In the genomic region with DNA sequence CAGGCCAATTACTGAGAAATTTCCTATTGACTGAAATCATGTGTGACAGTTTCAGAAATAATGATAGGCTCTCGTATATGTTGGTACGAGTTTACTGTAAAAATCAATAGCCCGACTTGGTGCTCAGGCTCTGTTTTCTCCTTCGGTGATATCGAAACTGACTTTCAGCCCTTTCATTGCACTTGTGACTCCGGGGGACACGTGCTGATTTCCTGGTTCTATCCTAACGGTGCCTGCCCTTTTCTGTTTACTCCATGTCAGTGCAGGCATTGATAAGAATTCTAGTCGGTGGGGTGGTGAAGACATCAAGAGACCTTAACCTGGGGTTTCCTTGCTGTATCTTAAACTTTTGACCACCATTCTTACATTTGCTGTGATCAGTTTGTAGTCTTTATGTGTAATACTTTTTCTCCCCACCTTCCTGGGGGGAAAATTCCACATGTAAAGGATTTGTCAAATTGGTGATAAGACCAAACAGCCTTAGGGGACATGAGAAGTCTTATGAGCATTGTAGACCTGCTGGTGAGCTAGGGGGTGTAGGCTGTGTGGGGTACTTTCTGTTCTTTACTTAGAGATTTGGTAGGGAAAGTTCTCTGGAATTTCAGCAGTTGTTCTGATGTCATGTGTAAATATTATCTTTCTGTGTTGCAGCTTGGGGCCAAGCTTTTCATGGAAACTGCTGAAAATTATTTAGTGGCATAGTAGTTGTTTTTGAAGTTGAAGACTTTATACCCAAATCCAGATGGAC, we compare ENCODE assay signal across 9 cellular contexts. TPM values are rescaled to one million over a fixed set of nuclear protein-coding genes. Genes with fewer than 3 reads are reported as not detected.
DNase-seq lines count a peak whose midpoint lies in the region; ATAC-seq and TF ChIP-seq lines count a peak whose summit lies in the region.
"Had no signal": no experiment of that assay in that cellular context is flagged by ENCODE, and none has a peak within 500 bp of the region (broad histone marks: within the 10 kb centered on the region; RNA-seq: fewer than 3 reads in every experiment).

No MANE protein-coding gene starts in this region.

- H3K4me1 ChIP-seq in adipocyte (ENCODE audit: control insufficient read depth, insufficient read depth, low read length), result peaks cover 10% of the 10 kb centered on the region
- peaks cover 0 to 44% (median 14%) of the 10 kb centered on the region in 4 donors for H3K4me1 ChIP-seq in right lobe of liver
- H3K4me1 ChIP-seq in tibial artery, result peaks cover 0 to 99% (median 44%) of the 10 kb centered on the region in 4 donors

- H3K9me3 ChIP-seq in adipocyte (ENCODE audit: control insufficient read depth, low read length) (no peaks in the 10 kb centered on the region), right lobe of liver (no peaks in the 10 kb centered on the region), tibial artery (no peaks in the 10 kb centered on the region)

- H3K27ac ChIP-seq in right lobe of liver, result peak overlapping the region; percentile 89 to 97 (median 90)
- H3K27ac ChIP-seq in tibial artery, result peak overlapping the region; percentile 73 to 78

- intact Hi-C loops in right lobe of liver (cut with DNase I) (no loop called here), tibial artery (cut with DNase I; ENCODE audit: low total_unique reads) (no loop called here)

- peaks cover 89% of the 10 kb centered on the region for H3K4me1 Mint-ChIP-seq in activated T-cell treated with anti-CD3 and anti-CD28 coated beads, Interleukin-2, amount 50 U/mL, for 24 hours (ENCODE audit: low read depth)

- peaks cover 61% of the 10 kb centered on the region for H3K36me3 Mint-ChIP-seq in activated T-cell treated with anti-CD3 and anti-CD28 coated beads, Interleukin-2, amount 50 U/mL, for 24 hours (ENCODE audit: low read depth)

- H3K27me3 Mint-ChIP-seq in activated T-cell treated with anti-CD3 and anti-CD28 coated beads, Interleukin-2, amount 50 U/mL, for 24 hours, result no peaks in the 10 kb centered on the region

- TF ChIP-seq CTCF in right lobe of liver (IDR thresholded peaks at IDR 0.05) (no peak), tibial artery (IDR thresholded peaks at IDR 0.05) (no peak)

- H3K9ac ChIP-seq in adipocyte (ENCODE audit: low read length), result no peak overlapping the region

- H3K36me3 ChIP-seq in adipocyte (ENCODE audit: control insufficient read depth, insufficient read depth, low read length, severe bottlenecking) (peaks cover 4% of the 10 kb centered on the region), right lobe of liver (no peaks in the 10 kb centered on the region), tibial artery (no peaks in the 10 kb centered on the region)

- no peak overlapping the region for H3K4me3 ChIP-seq in adipocyte (ENCODE audit: low read length)
- peak overlapping the region; percentile 10 to 17 (median 14) for H3K4me3 ChIP-seq in right lobe of liver
- peak overlapping the region; percentile 9 to 30 for H3K4me3 ChIP-seq in tibial artery

- no peaks in the 10 kb centered on the region for H3K9me3 Mint-ChIP-seq in activated T-cell treated with anti-CD3 and anti-CD28 coated beads, Interleukin-2, amount 50 U/mL, for 24 hours

- peak overlapping the region; percentile 72 for H3K4me3 Mint-ChIP-seq in activated T-cell treated with anti-CD3 and anti-CD28 coated beads, Interleukin-2, amount 50 U/mL, for 24 hours

- ATAC-seq in right lobe of liver (peak; percentile 78 to 84 (median 82)), HG03196 (IDR thresholded peaks at IDR 0.05; ENCODE audit: unreplicated experiment) (no peak)

- WGBS in right lobe of liver (ENCODE audit: insufficient coverage, low coverage, low lambda C conversion rate, missing lambda C conversion rate), result 24% methylated on average over 9 of the region's 9 CpGs

- H3K27ac Mint-ChIP-seq in activated T-cell treated with anti-CD3 and anti-CD28 coated beads, Interleukin-2, amount 50 U/mL, for 24 hours, result peak overlapping the region; percentile 98

- no peak for TF ChIP-seq POLR2A in right lobe of liver (IDR thresholded peaks at IDR 0.05)

- no peak for DNase-seq in activated T-cell treated with anti-CD3 and anti-CD28 coated beads, Interleukin-2, amount 50 U/mL, for 24 hours
- no peak for DNase-seq in activated T-cell treated with anti-CD3 and anti-CD28 coated beads for 4 hours
- peak; percentile 37 for DNase-seq in adipocyte (ENCODE audit: low read depth)
- DNase-seq in right lobe of liver, result peak; percentile 57 to 72 (median 64)
- DNase-seq in tibial artery, result no peak
- DNase-seq in SW 1271 (lab: John Stamatoyannopoulos, UW), result no peak
- DNase-seq in effector CD8-positive, alpha-beta T cell (lab: John Stamatoyannopoulos, UW), result no peak
- DNase-seq: ACHN had no signal

- no peaks in the 10 kb centered on the region for H3K27me3 ChIP-seq in adipocyte (replicated peaks; ENCODE audit: control insufficient read depth, insufficient read depth, low read length)
- H3K27me3 ChIP-seq in right lobe of liver, result no peaks in the 10 kb centered on the region
- no peaks in the 10 kb centered on the region for H3K27me3 ChIP-seq in tibial artery

RNA-seq across cellular contexts. Expression of a gene that starts 52.7 kb away (rescaled TPM):
- 10 to 100 TPM; 13.2 to 19.6 (median 14.8) TPM for total RNA-seq in right lobe of liver

Comparison
In these comparisons a context has a peak if more than half of its experiments do, and no peak if none do; other contexts are left out.
1. DNase-seq: peak in adipocyte (single experiment) and right lobe of liver (3 of 3); none in activated T-cell treated with anti-CD3 and anti-CD28 coated beads, Interleukin-2, amount 50 U/mL, for 24 hours (single experiment), activated T-cell treated with anti-CD3 and anti-CD28 coated beads for 4 hours (single experiment), tibial artery (0 of 2), SW 1271 (0 of 2) and effector CD8-positive, alpha-beta T cell (single experiment).